8 cellular contexts compared by ENCODE assay signal in genomic region chr10:125123363-125124113, GRCh38. TPM values are rescaled to one million over a fixed set of nuclear protein-coding genes. Genes with fewer than 3 reads are reported as not detected.
DNase-seq lines count a peak whose midpoint lies in the region; ATAC-seq, FAIRE-seq and TF ChIP-seq lines count a peak whose summit lies in the region.

No MANE protein-coding gene starts in this region.

- H3K27ac ChIP-seq in A549 = peak overlapping the region; percentile 79 to 81

- TF ChIP-seq RAD21 in A549 (conservative IDR thresholded peaks at IDR 0.05 in 1 of 2, IDR thresholded peaks at IDR 0.05 in 1 of 2) = no peak; a peak in 1 of 5 replicates

- H3K4me2 ChIP-seq in A549 = peak overlapping the region; percentile 70

- TF ChIP-seq CTCF in A549 (IDR thresholded peaks at IDR 0.05) (no peak), epithelial cell of esophagus (IDR thresholded peaks at IDR 0.05; ENCODE audit: insufficient read depth, low read depth, low read length, missing control alignments) (no peak), GM13977 (IDR thresholded peaks at IDR 0.05; ENCODE audit: extremely low read depth, insufficient read depth, missing control alignments) (no peak)

- POLR2A ChIA-PET in A549 (lab: Yijun Ruan, JAX) = interaction anchor here (0.9 to 1.1 kb wide), 3 partner anchors 24 to 38 kb away, joined by 3 to 4 read pairs (median 3); partner anchors contain the start of gene CTBP2

- WGBS in A549 (ENCODE audit: missing lambda C conversion rate) = 3% methylated on average over 11 of the region's 13 CpGs

- peak; percentile 61 for FAIRE-seq in A549 (lab: Jason Lieb, UNC)

- peak; percentile 15 to 42; a peak in 2 of 5 replicates for TF ChIP-seq EP300 in A549 (IDR thresholded peaks at IDR 0.05)

- in situ Hi-C loops in GM13977 (cut with MboI; ENCODE audit: low pct_unique_long_range_greater_than_20kb, low sequenced_read_pairs, unreplicated experiment) = no loop called here

- CTCF ChIA-PET in A549 (lab: Yijun Ruan, JAX) = interaction anchor here (0.7 to 1.8 kb wide), 10 partner anchors 12 to 507 kb away, joined by 3 to 7 read pairs (median 4); no protein-coding TSS in a partner anchor

- H3K36me3 ChIP-seq in mucosa of stomach (ENCODE audit: control insufficient read depth, insufficient read depth, low read length) = no peaks in the 10 kb centered on the region

- peak; percentile 95 to 98 for DNase-seq in A549 (ENCODE audit: low read depth in 1 of 2, low spot score in 1 of 2)
- peak; percentile 76 for DNase-seq in NCI-H2196 (lab: John Stamatoyannopoulos, UW; ENCODE audit: unreplicated experiment)
- DNase-seq in epithelial cell of esophagus (ENCODE audit: low read depth) = peak; percentile 96
- DNase-seq in HK-2 (ENCODE audit: unreplicated experiment) = no peak
- DNase-seq in GM13977 (ENCODE audit: low spot score) = no peak
- no peak for DNase-seq in cerebellum (ENCODE audit: low spot score)

- TF ChIP-seq POLR2A in A549 (IDR thresholded peaks at IDR 0.05; ENCODE audit: low read length) = no peak

- ATAC-seq in A549 = peak; percentile 91 to 94
- ATAC-seq in GM18861 (IDR thresholded peaks at IDR 0.05; ENCODE audit: unreplicated experiment) = no peak

- H3K27me3 ChIP-seq in mucosa of stomach (ENCODE audit: control insufficient read depth, insufficient read depth, low read length) = no peaks in the 10 kb centered on the region

- H3K9me3 ChIP-seq in A549 = no peaks in the 10 kb centered on the region
- H3K9me3 ChIP-seq in mucosa of stomach (ENCODE audit: control insufficient read depth, low read length) = no peaks in the 10 kb centered on the region

- H3K4me1 ChIP-seq in A549 = peaks cover 76% of the 10 kb centered on the region
- peaks cover 45% of the 10 kb centered on the region for H3K4me1 ChIP-seq in mucosa of stomach (ENCODE audit: control insufficient read depth, insufficient read depth, low read length)

- H3K4me3 ChIP-seq in A549 (peak overlapping the region; percentile 9; the same call in 1 of the 3 replicates), epithelial cell of esophagus (ENCODE audit: low read length) (no peak overlapping the region), mucosa of stomach (ENCODE audit: low read length) (no peak overlapping the region)

- peak overlapping the region; percentile 52 for H3K9ac ChIP-seq in mucosa of stomach (ENCODE audit: low read length)

TF ChIP-seq in A549, 52 proteins besides CTCF, POLR2A, EP300 and RAD21:
- peak in 1 of 2 experiments; percentile 14; a peak in 1 of 4 replicates for TF ChIP-seq CEBPB (IDR thresholded peaks at IDR 0.05)
- 0 out of 2 replicates have a peak, but pooled peaks have one; percentile 17 for TF ChIP-seq TFCP2L1 (CRISPR knock-in tag; IDR thresholded peaks at IDR 0.05)
- no peak for TF ChIP-seq RNF2 (IDR thresholded peaks at IDR 0.05; ENCODE audit: borderline replicate concordance, low read depth)
- peak; percentile 50 for TF ChIP-seq PBX3 (IDR thresholded peaks at IDR 0.05)
- no peak for TF ChIP-seq HEYL (CRISPR knock-in tag; IDR thresholded peaks at IDR 0.05)
- TF ChIP-seq JUNB (IDR thresholded peaks at IDR 0.05) = peak; percentile 59; the same call in 1 of the 2 replicates
- no peak for TF ChIP-seq ZC3H11A (IDR thresholded peaks at IDR 0.05)
- TF ChIP-seq FOSL2 (IDR thresholded peaks at IDR 0.05) = peak; percentile 62; the same call in 1 of the 2 replicates
- peak; percentile 88 for TF ChIP-seq FOSL2 (CRISPR knock-in tag; IDR thresholded peaks at IDR 0.05)
- no peak for TF ChIP-seq NPAS2 (CRISPR knock-in tag; IDR thresholded peaks at IDR 0.05; ENCODE audit: borderline replicate concordance)
- TF ChIP-seq FOSB (CRISPR knock-in tag; IDR thresholded peaks at IDR 0.05) = 0 out of 2 replicates have a peak, but pooled peaks have one; percentile 45
- TF ChIP-seq ZNF302 (CRISPR knock-in tag; IDR thresholded peaks at IDR 0.05) = no peak
- TF ChIP-seq ZSCAN20 (CRISPR knock-in tag; IDR thresholded peaks at IDR 0.05) = 0 out of 2 replicates have a peak, but pooled peaks have one; percentile 48
- no peak for TF ChIP-seq EHF (CRISPR knock-in tag; IDR thresholded peaks at IDR 0.05)
- TF ChIP-seq HOXA7 (CRISPR knock-in tag; IDR thresholded peaks at IDR 0.05) = peak; percentile 70; the same call in 1 of the 2 replicates
- no peak for TF ChIP-seq FOXS1 (CRISPR knock-in tag; IDR thresholded peaks at IDR 0.05)
- TF ChIP-seq MAX (IDR thresholded peaks at IDR 0.05) = peak; percentile 76; the same call in 1 of the 2 replicates
- TF ChIP-seq MAFK (IDR thresholded peaks at IDR 0.05; ENCODE audit: partially characterized antibody) = no peak
- peak; percentile 23; the same call in 1 of the 2 replicates for TF ChIP-seq HOXB13 (CRISPR knock-in tag; IDR thresholded peaks at IDR 0.05; ENCODE audit: low read depth)
- TF ChIP-seq SMC3 (IDR thresholded peaks at IDR 0.05) = 0 out of 3 replicates have a peak, but pooled peaks have one; percentile 12
- TF ChIP-seq E2F6 (IDR thresholded peaks at IDR 0.05; ENCODE audit: borderline replicate concordance, low read depth) = no peak
- TF ChIP-seq JUN (IDR thresholded peaks at IDR 0.05) = peak in 1 of 2 experiments; percentile 48; a peak in 2 of 5 replicates
- 0 out of 2 replicates have a peak, but pooled peaks have one; percentile 48 for TF ChIP-seq BHLHE40 (IDR thresholded peaks at IDR 0.05; ENCODE audit: low read depth, low read length)
- TF ChIP-seq GATA3 (IDR thresholded peaks at IDR 0.05; ENCODE audit: borderline replicate concordance) = peak; percentile 63; the same call in 1 of the 2 replicates
- peak; percentile 63; the same call in 1 of the 2 replicates for TF ChIP-seq ATOH8 (CRISPR knock-in tag; IDR thresholded peaks at IDR 0.05; ENCODE audit: low read depth)
TF ChIP-seq in A549: peak in this region for 15.

RNA-seq across cellular contexts. Expression of gene CTBP2, which starts 36.8 kb away (rescaled TPM):
- 77.2 and 78.9 TPM in 2 replicates for polyA plus RNA-seq in A549 (2011; rRNA removed)
- 117 and 122 TPM in 2 replicates for polyA plus RNA-seq in A549 (2012; cell fraction: cytosol; rRNA removed)
- 161 and 190 TPM in 2 replicates for polyA plus RNA-seq in A549 (2012; cell fraction: nucleus; rRNA removed)
- 74.9 to 82.4 TPM (median 77.0 TPM) in 3 replicates for polyA plus RNA-seq in A549 (2017; fragmentation: RNase III; extraction: RNeasy Plus Mini Kit Qiagen cat#74134 plus additional on column Dnase treatment)
- polyA minus RNA-seq in A549 (2011; rRNA and poly(A)+ RNA removed) = 146 and 154 TPM in 2 replicates
- 57.7 TPM for total RNA-seq in cerebellum

Comparison
In these comparisons a context has a peak if more than half of its experiments do, and no peak if none do; other contexts are left out.
1. DNase-seq: peak in A549 (2 of 2), NCI-H2196 (single experiment) and epithelial cell of esophagus (single experiment); none in HK-2 (single experiment), GM13977 (single experiment) and cerebellum (single experiment).